Comparison of ENCODE assay signal across 17 cellular contexts in genomic region chr11:10022764-10023163, GRCh38.
"Had no signal": no experiment of that assay in that cellular context is flagged by ENCODE, and none has a peak within 500 bp of the region (broad histone marks: within the 10 kb centered on the region; RNA-seq: fewer than 3 reads in every experiment).

No MANE protein-coding gene starts in this region.

- H3K27me3 ChIP-seq: esophagus muscularis mucosa, foreskin keratinocyte, thyroid gland had no signal

- H3K27me3 Mint-ChIP-seq: activated T-cell treated with anti-CD3 and anti-CD28 coated beads, Interleukin-2, amount 50 U/mL, for 24 hours; dendritic cell treated with granulocyte-macrophage colony-stimulating factor and Interleukin-4, amounts not matched to agents 40 ng/mL and 50 ng/mL, for 4 days; T-cell had no signal

- DNase-seq: activated CD4-positive, alpha-beta T cell treated with anti-CD3 and anti-CD28 coated beads for 48 hours; activated CD4-positive, CD25-positive, alpha-beta regulatory T cell; activated CD8-positive, alpha-beta T cell treated with anti-CD3 and anti-CD28 coated beads, Interleukin-2, amount 10 ng/mL, durations not matched to agents 7 days and 5 days; activated naive CD4-positive, alpha-beta T cell treated with anti-CD3 and anti-CD28 coated beads, Interleukin-2, amount 50 U/mL, for 16 hours; activated T-cell treated with anti-CD3 and anti-CD28 coated beads, Interleukin-2, amount 50 U/mL, for 24 hours; effector CD8-positive, alpha-beta T cell; foreskin keratinocyte; hypothalamus; nucleus accumbens; stimulated activated CD4-positive, alpha-beta T cell treated with anti-CD3 and anti-CD28 coated beads, Interleukin-2, amount 100 ng/mL, for 24 hours; stimulated activated naive CD4-positive, alpha-beta T cell treated with Interleukin-2 at 50 U/mL for 16 hours; T-cell; thyroid gland had no signal

- H3K9me3 ChIP-seq: esophagus muscularis mucosa, thyroid gland had no signal

- H3K36me3 ChIP-seq: thyroid gland had no signal

- H3K9me3 Mint-ChIP-seq: activated T-cell treated with anti-CD3 and anti-CD28 coated beads, Interleukin-2, amount 50 U/mL, for 24 hours; dendritic cell treated with granulocyte-macrophage colony-stimulating factor and Interleukin-4, amounts not matched to agents 40 ng/mL and 50 ng/mL, for 4 days; nephron; T-cell had no signal

- H3K4me3 ChIP-seq: esophagus muscularis mucosa, lung, thyroid gland had no signal

- H3K4me3 Mint-ChIP-seq: activated CD8-positive, alpha-beta T cell treated with anti-CD3 and anti-CD28 coated beads, Interleukin-2, amount 10 ng/mL, durations not matched to agents 7 days and 5 days; activated T-cell treated with anti-CD3 and anti-CD28 coated beads, Interleukin-2, amount 50 U/mL, for 24 hours; dendritic cell treated with granulocyte-macrophage colony-stimulating factor and Interleukin-4, amounts not matched to agents 40 ng/mL and 50 ng/mL, for 4 days; nephron; T-cell had no signal

- H3K27ac ChIP-seq: esophagus muscularis mucosa, foreskin keratinocyte, thyroid gland had no signal

- H3K27ac Mint-ChIP-seq: activated CD8-positive, alpha-beta T cell treated with anti-CD3 and anti-CD28 coated beads, Interleukin-2, amount 10 ng/mL, durations not matched to agents 7 days and 5 days; activated T-cell treated with anti-CD3 and anti-CD28 coated beads, Interleukin-2, amount 50 U/mL, for 24 hours; dendritic cell treated with granulocyte-macrophage colony-stimulating factor and Interleukin-4, amounts not matched to agents 40 ng/mL and 50 ng/mL, for 4 days; nephron; T-cell had no signal
